ENCODE assay signal across 1 cellular context in the genomic region with DNA sequence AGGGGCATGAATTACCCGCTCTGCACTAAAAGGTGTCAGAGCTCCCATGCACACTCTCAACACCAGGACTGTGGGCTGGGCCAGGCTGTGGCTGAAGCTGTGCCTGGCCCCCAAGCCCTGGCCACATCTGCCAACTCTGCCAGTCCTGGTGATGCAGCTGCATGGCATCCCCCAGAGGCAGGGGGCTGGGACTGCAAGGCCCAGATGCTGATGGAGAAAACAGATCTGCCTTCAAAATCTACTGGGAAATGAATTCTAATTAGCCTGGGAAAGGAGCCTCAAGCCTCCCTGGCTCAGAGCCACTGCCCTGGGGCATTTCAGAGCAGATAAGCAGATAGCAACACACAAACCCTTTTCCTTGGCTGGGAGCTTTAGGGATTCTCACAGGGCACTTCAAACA.
TF ChIP-seq lines count a peak whose summit lies in the region.

No MANE protein-coding gene starts in this region.

TF ChIP-seq in HepG2, 621 proteins besides CTCF, POLR2A, EP300 and RAD21:
- TF ChIP-seq HNRNPL (IDR thresholded peaks at IDR 0.05; ENCODE audit: low read depth, low read length) (peak; percentile 71; the same call in 1 of the 2 replicates), IKZF4 (CRISPR knock-in tag; IDR thresholded peaks at IDR 0.05; ENCODE audit: borderline replicate concordance, low read depth, not compliant biosample characterization) (no peak), NKX3-1 (CRISPR knock-in tag; IDR thresholded peaks at IDR 0.05) (no peak), ZNF619 (CRISPR knock-in tag; IDR thresholded peaks at IDR 0.05) (no peak)
